In genomic region chr15:40906947-40907802, GRCh38 we compare ENCODE assay signal across 8 cellular contexts. TPM values are rescaled to one million over a fixed set of nuclear protein-coding genes. Genes with fewer than 3 reads are reported as not detected.
DNase-seq lines count a peak whose midpoint lies in the region; TF ChIP-seq lines count a peak whose summit lies in the region.

No MANE protein-coding gene starts in this region.

- H3K4me3 Mint-ChIP-seq in type B pancreatic cell = no peak overlapping the region

- no peak overlapping the region for H3K9ac ChIP-seq in HUES6 (ENCODE audit: low read length)

- H3K27me3 Mint-ChIP-seq in type B pancreatic cell = no peaks in the 10 kb centered on the region

- no peaks in the 10 kb centered on the region for H3K9me3 ChIP-seq in HUES6 (ENCODE audit: control insufficient read depth, insufficient read depth, low read depth, low read length)
- H3K9me3 ChIP-seq in suprapubic skin = no peaks in the 10 kb centered on the region

- H3K27me3 ChIP-seq in HUES6 (ENCODE audit: control insufficient read depth, insufficient read depth, low read length) (no peaks in the 10 kb centered on the region), suprapubic skin (no peaks in the 10 kb centered on the region)

- peaks cover 32% of the 10 kb centered on the region for H3K4me1 Mint-ChIP-seq in type B pancreatic cell (ENCODE audit: unreplicated experiment)

- TF ChIP-seq CTCF in suprapubic skin (IDR thresholded peaks at IDR 0.05) (no peak), type B pancreatic cell (conservative IDR thresholded peaks at IDR 0.05) (no peak)

- 0% methylated on average over 3 of the region's 23 CpGs for WGBS in suprapubic skin

- H3K36me3 ChIP-seq in HUES6 (ENCODE audit: control insufficient read depth, insufficient read depth, low read length) (peaks cover 21% of the 10 kb centered on the region), suprapubic skin (peaks cover 18% of the 10 kb centered on the region)

- peaks cover 11% of the 10 kb centered on the region for H3K36me3 Mint-ChIP-seq in type B pancreatic cell

- no peak for TF ChIP-seq POLR2A in suprapubic skin (IDR thresholded peaks at IDR 0.05)

- H3K27ac ChIP-seq in HUES6 (ENCODE audit: low read depth, low read length) (no peak overlapping the region), cingulate gyrus (ENCODE audit: low read depth, low read length) (peak overlapping the region; percentile 84), suprapubic skin (peak overlapping the region; percentile 78)

- peak overlapping the region; percentile 58 for H3K4me3 ChIP-seq in HUES6 (ENCODE audit: low read depth, low read length)
- peak overlapping the region; percentile 43 for H3K4me3 ChIP-seq in suprapubic skin

- H3K9me3 Mint-ChIP-seq in type B pancreatic cell = no peaks in the 10 kb centered on the region

- H3K27ac Mint-ChIP-seq in type B pancreatic cell = no peak overlapping the region

- DNase-seq in DMS 273 treated with DMSO at 0.1 percent for 48 hours (lab: John Stamatoyannopoulos, UW) (peak; percentile 43), T-helper 22 cell (ENCODE audit: low read depth) (peak; percentile 46), lung microvascular endothelial cell (ENCODE audit: low read depth in 2 of 2) (peak; percentile 87 to 90), suprapubic skin (ENCODE audit: low spot score in 2 of 2) (no peak), NCI-H128 (lab: John Stamatoyannopoulos, UW; ENCODE audit: unreplicated experiment) (no peak), type B pancreatic cell (ENCODE audit: extremely low spot score, unreplicated experiment) (no peak)

- H3K4me1 ChIP-seq in HUES6 (ENCODE audit: control insufficient read depth, insufficient read depth, low read length) (peaks cover 24% of the 10 kb centered on the region), suprapubic skin (peaks cover 58% of the 10 kb centered on the region)

- no peak for TF ChIP-seq EP300 in suprapubic skin (IDR thresholded peaks at IDR 0.05)

RNA-seq across cellular contexts. Expression of gene VPS18, which starts 12.9 kb away (rescaled TPM):
- 32.9 and 41.5 TPM in 2 replicates for total RNA-seq in lung microvascular endothelial cell
- 10 to 100 TPM; 15.0 to 24.9 (median 19.7) TPM for total RNA-seq in suprapubic skin
- 25.6 and 37.2 TPM in 2 replicates for total RNA-seq in type B pancreatic cell (ENCODE audit: low replicate concordance)

RNA-seq across cellular contexts. Expression of gene DLL4, which starts 22.0 kb away (rescaled TPM):
- 48.0 and 75.2 TPM in 2 replicates for total RNA-seq in lung microvascular endothelial cell
- total RNA-seq in suprapubic skin = 1 to 10 TPM in 3 of 4 donors, under 1 TPM in 1; 0.47 to 5.3 (median 2.6) TPM
- total RNA-seq in type B pancreatic cell (ENCODE audit: low replicate concordance) = 2.9 and 5.9 TPM in 2 replicates

RNA-seq across cellular contexts. Expression of gene RHOV, which starts 33.1 kb away (rescaled TPM):
- total RNA-seq in lung microvascular endothelial cell (not detected in 2 replicates), suprapubic skin (10 to 100 TPM; 46.9 to 96.3 (median 79.7) TPM), type B pancreatic cell (ENCODE audit: low replicate concordance) (19.3 and 43.3 TPM in 2 replicates)

RNA-seq across cellular contexts. Expression of gene CHAC1, which starts 46.1 kb away (rescaled TPM):
- total RNA-seq in lung microvascular endothelial cell = 2.4 and 4.8 TPM in 2 replicates
- total RNA-seq in suprapubic skin = 1 to 10 TPM in 3 of 4 donors, not detected in 1; 2.6 to 10.0 (median 3.3) TPM
- 7.8 and 12.9 TPM in 2 replicates for total RNA-seq in type B pancreatic cell (ENCODE audit: low replicate concordance)

Comparison
In these comparisons a context has a peak if more than half of its experiments do, and no peak if none do; other contexts are left out.
1. DNase-seq: peak in DMS 273 treated with DMSO at 0.1 percent for 48 hours (single experiment), T-helper 22 cell (single experiment) and lung microvascular endothelial cell (2 of 2); none in suprapubic skin (0 of 2), NCI-H128 (single experiment) and type B pancreatic cell (single experiment).
2. RNA of gene RHOV, which starts 33.1 kb away (total RNA-seq): 46.9 to 96.3 TPM in suprapubic skin and 19.3 to 43.3 TPM in type B pancreatic cell; not detected in lung microvascular endothelial cell; every median in the first group is over 10 times any median in the second.